In genomic region chr13:23414682-23415081, GRCh38 we compare ENCODE assay signal across 20 cellular contexts. TPM values are rescaled to one million over a fixed set of nuclear protein-coding genes. Genes with fewer than 3 reads are reported as not detected.
DNase-seq lines count a peak whose midpoint lies in the region; ATAC-seq and TF ChIP-seq lines count a peak whose summit lies in the region.
"Had no signal": no experiment of that assay in that cellular context is flagged by ENCODE, and none has a peak within 500 bp of the region (broad histone marks: within the 10 kb centered on the region; RNA-seq: fewer than 3 reads in every experiment).

No MANE protein-coding gene starts in this region.

- WGBS in mammary epithelial cell (ENCODE audit: low coverage, missing lambda C conversion rate): 53% methylated on average over 2 of the region's 2 CpGs

- no peak overlapping the region for H3K9ac ChIP-seq in mammary epithelial cell (ENCODE audit: insufficient read depth, low read length)
- H3K9ac ChIP-seq: BLaER1 treated with 17β-estradiol and CSF1 and Interleukin-3, amounts not matched to agents 10 nM and 100 nM had no signal

- CTCF ChIA-PET in RWPE1 (lab: Yijun Ruan, JAX) (no interaction called here), mammary epithelial cell (lab: Charles Lee; ENCODE audit: low non-redundant PET) (no interaction called here)

- TF ChIP-seq CTCF in RWPE1 (conservative IDR thresholded peaks at IDR 0.05; ENCODE audit: low read depth): no peak
- no peak for TF ChIP-seq CTCF in mammary epithelial cell (conservative IDR thresholded peaks at IDR 0.05 in 1 of 2, IDR thresholded peaks at IDR 0.05 in 1 of 2; ENCODE audit: extremely low read depth in 1 of 2, insufficient read depth in 1 of 2, low read depth in 1 of 2, low read length in 2 of 2)

- intact Hi-C loops in mammary epithelial cell (cut with micrococcal nuclease): no loop called here

- peak; percentile 13 for DNase-seq in RWPE1 (ENCODE audit: low spot score)
- DNase-seq in mammary epithelial cell: peak; percentile 58
- peak; percentile 31 for DNase-seq in epithelial cell of prostate (ENCODE audit: low read depth, low spot score)
- DNase-seq in SW 1271 (lab: John Stamatoyannopoulos, UW): no peak
- DNase-seq: 8988T; ACHN; AML-193; BE2C; CD4-positive, alpha-beta T cell; CD8-positive, alpha-beta memory T cell; DMS53; DMS79 treated with DMSO at 0.1 percent for 48 hours; GF-D8; H9 had no signal

- in situ Hi-C loops in mammary epithelial cell (cut with MboI; ENCODE audit: low sequenced_read_pairs in 2 of 2): no loop called here

- no peak overlapping the region for H2AFZ ChIP-seq in mammary epithelial cell (ENCODE audit: low read depth, low read length)
- H2AFZ ChIP-seq: GM23338 had no signal

- H3K27ac ChIP-seq in RWPE1: no peak overlapping the region
- H3K27ac ChIP-seq in mammary epithelial cell (ENCODE audit: insufficient read depth, low read depth, low read length): no peak overlapping the region
- no peak overlapping the region for H3K27ac ChIP-seq in epithelial cell of prostate
- H3K27ac ChIP-seq: A549; BLaER1 treated with 17β-estradiol and CSF1 and Interleukin-3, amounts not matched to agents 10 nM and 100 nM had no signal

- POLR2A ChIA-PET in RWPE1 (lab: Yijun Ruan, JAX; ENCODE audit: low non-redundant PET): no interaction called here

- no peaks in the 10 kb centered on the region for H3K9me3 ChIP-seq in mammary epithelial cell (replicated peaks; ENCODE audit: insufficient read depth, low read length)
- H3K9me3 ChIP-seq: A549; BE2C; BLaER1 treated with 17β-estradiol and CSF1 and Interleukin-3, amounts not matched to agents 10 nM and 100 nM had no signal

- H3K4me3 ChIP-seq in mammary epithelial cell (replicated peaks in 1 of 3; ENCODE audit: insufficient read depth in 1 of 3, low read depth in 2 of 3, low read length in 3 of 3): no peak overlapping the region
- H3K4me3 ChIP-seq: A549; BLaER1 treated with 17β-estradiol and CSF1 and Interleukin-3, amounts not matched to agents 10 nM and 100 nM; GM23338 had no signal

- peaks cover 7% of the 10 kb centered on the region for H3K4me1 ChIP-seq in mammary epithelial cell (ENCODE audit: insufficient read depth, low read length)
- H3K4me1 ChIP-seq: A549; BE2C; BLaER1 treated with 17β-estradiol and CSF1 and Interleukin-3, amounts not matched to agents 10 nM and 100 nM had no signal

- no TSS peak for BruUV-seq in mammary epithelial cell (replicated peaks; lab: Mats Ljungman, UMichigan)

- H3K36me3 ChIP-seq in mammary epithelial cell (ENCODE audit: insufficient read depth, low read length): no peaks in the 10 kb centered on the region
- H3K36me3 ChIP-seq: BLaER1 treated with 17β-estradiol and CSF1 and Interleukin-3, amounts not matched to agents 10 nM and 100 nM had no signal

- peak overlapping the region; percentile 6 for H3K4me2 ChIP-seq in mammary epithelial cell (ENCODE audit: insufficient read depth, low read depth, low read length)
- H3K4me2 ChIP-seq: A549; BLaER1 treated with 17β-estradiol and CSF1 and Interleukin-3, amounts not matched to agents 10 nM and 100 nM; GM23338 had no signal

- no peaks in the 10 kb centered on the region for H4K20me1 ChIP-seq in mammary epithelial cell (ENCODE audit: insufficient read depth, low read length)
- H4K20me1 ChIP-seq: BLaER1 treated with 17β-estradiol and CSF1 and Interleukin-3, amounts not matched to agents 10 nM and 100 nM had no signal

- no peaks in the 10 kb centered on the region for H3K27me3 ChIP-seq in mammary epithelial cell (ENCODE audit: insufficient read depth, low read length)
- H3K27me3 ChIP-seq: BE2C; BLaER1 treated with 17β-estradiol and CSF1 and Interleukin-3, amounts not matched to agents 10 nM and 100 nM had no signal

- H3K79me2 ChIP-seq in mammary epithelial cell (ENCODE audit: insufficient read depth, low read length): no peaks in the 10 kb centered on the region

- dilution Hi-C loops in mammary epithelial cell (cut with HindIII; ENCODE audit: low sequenced_read_pairs): no loop called here

- ATAC-seq in HG02981 (IDR thresholded peaks at IDR 0.05; ENCODE audit: unreplicated experiment) (no peak), HG03039 (IDR thresholded peaks at IDR 0.05; ENCODE audit: unreplicated experiment) (no peak)
- ATAC-seq: A549, GM23338, HCT116 had no signal

RNA-seq across cellular contexts. Expression of gene SACS, which starts 18.8 kb away (rescaled TPM):
- total RNA-seq in mammary epithelial cell: 10 to 100 TPM; 18.5 to 45.5 TPM
- 9.2 TPM for polyA plus RNA-seq in mammary epithelial cell
- polyA minus RNA-seq in mammary epithelial cell: 44.8 TPM

Comparison
In these comparisons a context has a peak if more than half of its experiments do, and no peak if none do; other contexts are left out.
1. DNase-seq: peak in RWPE1 (single experiment), mammary epithelial cell (single experiment) and epithelial cell of prostate (single experiment); none in SW 1271 (0 of 2).